In genomic region chr6:17842934-17843821, GRCh38 we compare ENCODE assay signal across 1 cellular context.
TF ChIP-seq lines count a peak whose summit lies in the region.

No MANE protein-coding gene starts in this region.

TF ChIP-seq in K562, 482 proteins besides CTCF, POLR2A, EP300 and RAD21 (continues in another document):
- TF ChIP-seq E4F1 (CRISPR knock-in tag; IDR thresholded peaks at IDR 0.05; ENCODE audit: borderline replicate concordance) (no peak), KLF1 (tag; IDR thresholded peaks at IDR 0.05) (peak; percentile 65; the same call in 1 of the 2 replicates), ZNF175 (CRISPR knock-in tag; IDR thresholded peaks at IDR 0.05; ENCODE audit: low read depth) (0 out of 2 replicates have a peak, but pooled peaks have one; percentile 38), AFF1 (IDR thresholded peaks at IDR 0.05; ENCODE audit: low read depth in 1 of 2, partially characterized antibody in 2 of 2) (peak in 1 of 2 experiments; percentile 73), PKNOX1 (IDR thresholded peaks at IDR 0.05) (peak; percentile 54), GATA2 (CRISPR knock-in tag; IDR thresholded peaks at IDR 0.05) (peak; percentile 56; the same call in 1 of the 2 replicates), FOXJ2 (tag; IDR thresholded peaks at IDR 0.05) (no peak), ZNF583 (CRISPR knock-in tag; IDR thresholded peaks at IDR 0.05) (peak; percentile 24; the same call in 1 of the 2 replicates), KDM1A (IDR thresholded peaks at IDR 0.05) (peak in 1 of 2 experiments; percentile 46; a peak in 3 of 4 replicates), HSF4 (CRISPR knock-in tag; IDR thresholded peaks at IDR 0.05; ENCODE audit: borderline replicate concordance) (peak; percentile 54; the same call in 1 of the 2 replicates), CHAMP1 (IDR thresholded peaks at IDR 0.05) (peak; percentile 58; the same call in 1 of the 2 replicates), TSHZ1 (CRISPR knock-in tag; IDR thresholded peaks at IDR 0.05) (0 out of 2 replicates have a peak, but pooled peaks have one; percentile 36), YY1 (IDR thresholded peaks at IDR 0.05; ENCODE audit: borderline replicate concordance in 1 of 3, control insufficient read depth in 1 of 3, extremely low read depth in 1 of 3, insufficient read depth in 3 of 3, insufficient read length in 1 of 3, insufficient replicate concordance in 2 of 3, low read depth in 1 of 3, low read length in 2 of 3) (peak in 1 of 3 experiments; percentile 77), HDAC2 (IDR thresholded peaks at IDR 0.05) (peak; percentile 90; the same call in 1 of the 2 replicates), ATF1 (CRISPR knock-in tag; IDR thresholded peaks at IDR 0.05) (no peak), ATF1 (tag; IDR thresholded peaks at IDR 0.05) (peak; percentile 72), BRD9 (IDR thresholded peaks at IDR 0.05; ENCODE audit: low read depth, partially characterized antibody) (peak; percentile 10), MEIS2 (IDR thresholded peaks at IDR 0.05; ENCODE audit: partially characterized antibody) (peak; percentile 73), FOXM1 (IDR thresholded peaks at IDR 0.05; ENCODE audit: low read depth) (peak; percentile 73; the same call in 1 of the 2 replicates), FOXM1 (CRISPR knock-in tag; IDR thresholded peaks at IDR 0.05; ENCODE audit: low read depth) (no peak), ARID3A (IDR thresholded peaks at IDR 0.05; ENCODE audit: borderline replicate concordance, low read depth, low read length) (peak; percentile 62; the same call in 1 of the 2 replicates), PML (IDR thresholded peaks at IDR 0.05; ENCODE audit: low read length) (peak; percentile 40; the same call in 1 of the 2 replicates), ZNF253 (CRISPR knock-in tag; conservative IDR thresholded peaks at IDR 0.05) (no peak), ESRRA (IDR thresholded peaks at IDR 0.05; ENCODE audit: borderline replicate concordance, low read depth) (peak; percentile 93), TCF3 (CRISPR knock-in tag; IDR thresholded peaks at IDR 0.05) (peak; percentile 78), SPI1 (IDR thresholded peaks at IDR 0.05; ENCODE audit: borderline replicate concordance, low read depth, low read length) (peak; percentile 79; the same call in 1 of the 2 replicates), ZNF224 (CRISPR knock-in tag; IDR thresholded peaks at IDR 0.05) (no peak), NCOR1 (IDR thresholded peaks at IDR 0.05) (peak; percentile 77), BRF1 (IDR thresholded peaks at IDR 0.05; ENCODE audit: borderline replicate concordance, extremely low read depth, insufficient read length) (no peak), CREB3 (tag; conservative IDR thresholded peaks at IDR 0.05; ENCODE audit: low read depth) (no peak), TBL1XR1 (IDR thresholded peaks at IDR 0.05; ENCODE audit: low read length in 2 of 2) (peak; percentile 49 to 75; a peak in 2 of 4 replicates), WHSC1 (IDR thresholded peaks at IDR 0.05; ENCODE audit: low read length) (no peak), ZNF584 (CRISPR knock-in tag; IDR thresholded peaks at IDR 0.05; ENCODE audit: low read depth) (no peak), ETV5 (CRISPR knock-in tag; IDR thresholded peaks at IDR 0.05; ENCODE audit: low read depth) (0 out of 2 replicates have a peak, but pooled peaks have one; percentile 64), PRPF4 (IDR thresholded peaks at IDR 0.05; ENCODE audit: insufficient read depth, low read depth, low read length, poor library complexity, severe bottlenecking) (no peak), TAF15 (IDR thresholded peaks at IDR 0.05; ENCODE audit: low read depth, low read length) (no peak), ZNF41 (CRISPR knock-in tag; conservative IDR thresholded peaks at IDR 0.05) (peak; percentile 8; the same call in 1 of the 2 replicates), POLR2H (tag; IDR thresholded peaks at IDR 0.05; ENCODE audit: low read depth) (peak; percentile 58), STAT5A (IDR thresholded peaks at IDR 0.05; ENCODE audit: borderline replicate concordance, low read length) (peak; percentile 83), KLF6 (CRISPR knock-in tag; IDR thresholded peaks at IDR 0.05; ENCODE audit: borderline replicate concordance) (peak; percentile 14; the same call in 1 of the 2 replicates), SMARCE1 (IDR thresholded peaks at IDR 0.05) (peak; percentile 81), TAF9B (IDR thresholded peaks at IDR 0.05; ENCODE audit: partially characterized antibody) (peak; percentile 50), SMC3 (conservative IDR thresholded peaks at IDR 0.05; ENCODE audit: insufficient read depth, low read depth, low read length) (no peak), KLF16 (IDR thresholded peaks at IDR 0.05) (0 out of 2 replicates have a peak, but pooled peaks have one; percentile 33), ZBTB2 (IDR thresholded peaks at IDR 0.05) (peak; percentile 24; the same call in 1 of the 2 replicates)
